Comparison of ENCODE assay signal across 1 cellular context in genomic region chr11:134346101-134346975, GRCh38.
TF ChIP-seq lines count a peak whose summit lies in the region.

No MANE protein-coding gene starts in this region.

TF ChIP-seq in SK-N-SH treated with all-trans-retinoic acid at 6 μM for 48 hours, 23 proteins besides CTCF, POLR2A, EP300 and RAD21 (continued from another document):
- TF ChIP-seq POU6F1 (CRISPR knock-in tag; IDR thresholded peaks at IDR 0.05; ENCODE audit: borderline replicate concordance, low read depth) (no peak), ZNF565 (CRISPR knock-in tag; conservative IDR thresholded peaks at IDR 0.05; ENCODE audit: low read depth) (no peak), ESRRG (CRISPR knock-in tag; IDR thresholded peaks at IDR 0.05) (no peak), ZFP3 (CRISPR knock-in tag; IDR thresholded peaks at IDR 0.05) (no peak), ZC3H10 (CRISPR knock-in tag; IDR thresholded peaks at IDR 0.05) (no peak), ISL1 (CRISPR knock-in tag; IDR thresholded peaks at IDR 0.05) (no peak), TCF4 (CRISPR knock-in tag; IDR thresholded peaks at IDR 0.05; ENCODE audit: borderline replicate concordance) (no peak), CSDC2 (CRISPR knock-in tag; IDR thresholded peaks at IDR 0.05) (no peak)
